In the genomic region with DNA sequence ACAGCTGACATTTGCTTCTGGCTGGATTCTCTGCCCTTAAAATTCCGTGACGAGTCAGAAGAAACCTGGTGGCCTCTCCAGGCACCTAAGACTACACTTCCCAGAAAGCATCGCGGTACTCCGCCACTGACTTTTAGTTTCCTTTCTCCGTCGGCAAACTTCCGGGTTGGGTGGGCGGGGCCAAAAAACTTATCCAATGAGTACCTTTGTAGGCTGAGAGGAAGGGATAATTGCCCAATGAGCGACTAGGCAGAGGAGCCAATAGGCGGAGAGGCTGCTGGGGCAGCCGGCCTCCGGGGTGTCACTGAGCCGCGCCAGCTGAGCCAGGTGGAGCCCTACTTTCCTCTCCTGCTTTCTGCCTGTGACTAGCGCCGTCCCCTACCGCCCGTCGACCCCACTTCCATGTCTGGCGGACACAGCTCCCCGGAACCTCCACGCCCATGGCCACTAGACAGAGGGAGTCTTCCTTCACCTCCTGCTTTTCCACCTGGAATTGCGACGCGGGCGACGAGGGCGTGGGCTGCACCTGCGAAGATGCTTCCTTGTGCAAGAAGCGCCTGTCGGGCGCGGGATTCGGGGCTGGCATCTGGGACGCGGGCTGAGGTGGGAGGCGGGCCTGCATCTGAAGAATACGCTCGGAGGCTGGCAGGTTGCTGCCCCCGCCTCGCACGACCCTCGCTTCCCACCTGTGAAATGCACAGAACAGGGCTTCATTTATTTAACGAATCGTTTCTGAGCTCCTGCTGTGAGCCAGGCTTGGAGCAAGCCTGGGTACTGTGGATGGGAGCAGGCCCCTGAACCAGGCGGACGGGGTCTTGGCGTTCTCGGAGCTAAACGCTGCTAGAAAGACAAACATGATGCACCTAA, we compare ENCODE assay signal across 8 cellular contexts. TPM values are rescaled to one million over a fixed set of nuclear protein-coding genes. Genes with fewer than 3 reads are reported as not detected.
DNase-seq lines count a peak whose midpoint lies in the region; TF ChIP-seq lines count a peak whose summit lies in the region.

No MANE protein-coding gene starts in this region.

- TF ChIP-seq EP300 in suprapubic skin (IDR thresholded peaks at IDR 0.05): no peak

- peaks cover 6% of the 10 kb centered on the region for H3K27me3 Mint-ChIP-seq in HFFc6 (ENCODE audit: insufficient read depth)

- H3K27ac Mint-ChIP-seq in HFFc6: peak overlapping the region; percentile 73

- peak; percentile 93 for DNase-seq in GM04504 (ENCODE audit: low read depth)
- DNase-seq in HFFc6: peak; percentile 94
- DNase-seq in NAMALWA (ENCODE audit: low spot score): peak; percentile 98
- peak; percentile 96 for DNase-seq in SK-MEL-5 (ENCODE audit: low read depth, low spot score)
- peak; percentile 88 for DNase-seq in activated naive CD4-positive, alpha-beta T cell treated with anti-CD3 and anti-CD28 coated beads, Interleukin-2, amount 50 U/mL, for 16 hours
- DNase-seq in glomerular endothelial cell (ENCODE audit: extremely low read depth, low read depth, low spot score): peak; percentile 85
- peak; percentile 70 to 98 (median 93) for DNase-seq in nucleus accumbens (lab: John Stamatoyannopoulos, UW)
- peak; percentile 91 to 93 for DNase-seq in suprapubic skin (ENCODE audit: low spot score in 2 of 2)

- TF ChIP-seq POLR2A in suprapubic skin (IDR thresholded peaks at IDR 0.05): peak in 1 of 2 donors; percentile 52

- TF ChIP-seq CTCF in HFFc6 (IDR thresholded peaks at IDR 0.05) (no peak), suprapubic skin (IDR thresholded peaks at IDR 0.05) (no peak)

- H3K36me3 Mint-ChIP-seq in HFFc6 (ENCODE audit: low read depth): no peaks in the 10 kb centered on the region; the same call in 1 of the 2 replicates

- no peaks in the 10 kb centered on the region for H3K9me3 Mint-ChIP-seq in HFFc6

- H3K36me3 ChIP-seq in suprapubic skin: no peaks in the 10 kb centered on the region

- in situ Hi-C loops in SK-MEL-5 (cut with HindIII; ENCODE audit: low pct_unique_long_range_greater_than_20kb, low sequenced_read_pairs): no loop called here

- H3K9me3 ChIP-seq in suprapubic skin: no peaks in the 10 kb centered on the region

- H3K4me1 Mint-ChIP-seq in HFFc6 (ENCODE audit: low read depth): peaks cover 55% of the 10 kb centered on the region

- H3K4me3 Mint-ChIP-seq in HFFc6: peak overlapping the region; percentile 95

- WGBS in suprapubic skin: 1% methylated on average over 34 of the region's 51 CpGs

- H3K27ac ChIP-seq in suprapubic skin: peak overlapping the region; percentile 58

- no peaks in the 10 kb centered on the region for H3K27me3 ChIP-seq in suprapubic skin

- peak overlapping the region; percentile 84 for H3K4me3 ChIP-seq in suprapubic skin

- peaks cover 19% of the 10 kb centered on the region for H3K4me1 ChIP-seq in suprapubic skin

RNA-seq across cellular contexts. Expression of gene ARHGAP17, which starts 16.5 kb away (rescaled TPM):
- total RNA-seq in HFFc6 (2021; fragmentation: NEBNext Ultra II Directional; extraction: Animal tissue kit (Norgen Biotek cat#: 25700)): 100 to 1,000 TPM in 3 of 6 experiments, 10 to 100 TPM in 3; 86.5 to 104 (median 97.4) TPM
- 12.7 and 15.3 TPM in 2 replicates for total RNA-seq in SK-MEL-5 (2014; rRNA removed; shearing (Covaris generic))
- polyA plus RNA-seq in SK-MEL-5 (2015; cell fraction: cytosol; rRNA removed): 36.6 and 50.4 TPM in 2 replicates
- 31.9 and 41.6 TPM in 2 replicates for polyA plus RNA-seq in SK-MEL-5 (2015; cell fraction: nucleus; rRNA removed)
- total RNA-seq in glomerular endothelial cell: 49.2 and 75.9 TPM in 2 replicates
- 10 to 100 TPM; 47.5 to 71.4 (median 55.8) TPM for total RNA-seq in suprapubic skin

Comparison
In these comparisons a context has a peak if more than half of its experiments do, and no peak if none do; other contexts are left out.
1. Peak in every context shown above with its lines: DNase-seq, H3K4me3 ChIP-seq and H3K27ac ChIP-seq.